Comparison of ENCODE assay signal across 10 cellular contexts in genomic region chr17:40251576-40251975, GRCh38. TPM values are rescaled to one million over a fixed set of nuclear protein-coding genes. Genes with fewer than 3 reads are reported as not detected.
DNase-seq lines count a peak whose midpoint lies in the region; ATAC-seq and TF ChIP-seq lines count a peak whose summit lies in the region.
"Had no signal": no experiment of that assay in that cellular context is flagged by ENCODE, and none has a peak within 500 bp of the region (broad histone marks: within the 10 kb centered on the region; RNA-seq: fewer than 3 reads in every experiment).

No MANE protein-coding gene starts in this region.

- peaks cover 5% of the 10 kb centered on the region for H3K36me3 Mint-ChIP-seq in activated CD4-positive, alpha-beta T cell treated with anti-CD3 and anti-CD28 coated beads for 36 hours (ENCODE audit: low read depth)

- CTCF ChIA-PET in HCT116 (lab: Charles Lee), result no interaction called here
- CTCF ChIA-PET in activated CD4-positive, alpha-beta T cell treated with anti-CD3 and anti-CD28 coated beads for 36 hours (lab: Charles Lee), result interaction anchor here (0.7 to 1.0 kb wide), 2 partner anchors 9 to 198 kb away, joined by 3 read pairs; partner anchors contain the start of gene MED24

- no peaks in the 10 kb centered on the region for H3K9me3 Mint-ChIP-seq in activated CD4-positive, alpha-beta T cell treated with anti-CD3 and anti-CD28 coated beads for 36 hours (ENCODE audit: low read depth)
- H3K9me3 Mint-ChIP-seq: activated T-cell treated with anti-CD3 and anti-CD28 coated beads, Interleukin-2, amount 50 U/mL, for 4 hours had no signal

- H3K27me3 Mint-ChIP-seq in activated CD4-positive, alpha-beta T cell treated with anti-CD3 and anti-CD28 coated beads for 36 hours, result no peaks in the 10 kb centered on the region

- no peak overlapping the region for H3K4me3 Mint-ChIP-seq in activated CD4-positive, alpha-beta T cell treated with anti-CD3 and anti-CD28 coated beads for 36 hours
- H3K4me3 Mint-ChIP-seq: activated T-cell treated with anti-CD3 and anti-CD28 coated beads, Interleukin-2, amount 50 U/mL, for 4 hours had no signal

- POLR2A ChIA-PET in HCT116 (lab: Charles Lee), result no interaction called here
- POLR2A ChIA-PET in activated CD4-positive, alpha-beta T cell treated with anti-CD3 and anti-CD28 coated beads for 36 hours (lab: Charles Lee), result no interaction called here

- H2AFZ ChIP-seq in HCT116 (ENCODE audit: low read depth, low read length, poor library complexity, severe bottlenecking), result no peak overlapping the region

- H3K27me3 ChIP-seq in HCT116 (ENCODE audit: insufficient read depth, low read length), result no peaks in the 10 kb centered on the region
- H3K27me3 ChIP-seq in foreskin keratinocyte, result no peaks in the 10 kb centered on the region
- H3K27me3 ChIP-seq in skeletal muscle tissue (ENCODE audit: control insufficient read depth in 3 of 3, insufficient read depth in 3 of 3, low read length in 3 of 3), result no peaks in the 10 kb centered on the region
- no peaks in the 10 kb centered on the region for H3K27me3 ChIP-seq in ascending aorta

- peaks cover 74% of the 10 kb centered on the region for H3K79me2 ChIP-seq in HCT116 (ENCODE audit: insufficient read depth, low read length)

- H3K4me3 ChIP-seq in HCT116 (replicated peaks in 1 of 2; ENCODE audit: low read depth in 1 of 2, low read length in 2 of 2) (peak overlapping the region in 1 of 2 experiments; percentile 11; a peak in 1 of 4 replicates), skeletal muscle tissue (ENCODE audit: low read length in 3 of 3) (no peak overlapping the region), ascending aorta (no peak overlapping the region)

- H3K27ac ChIP-seq in HCT116 (ENCODE audit: low read depth, low read length), result peak overlapping the region; percentile 15; the same call in 1 of the 2 replicates
- H3K27ac ChIP-seq in foreskin keratinocyte, result no peak overlapping the region
- peak overlapping the region; percentile 46 for H3K27ac ChIP-seq in skeletal muscle tissue (ENCODE audit: low read depth, low read length)
- no peak overlapping the region for H3K27ac ChIP-seq in ascending aorta

- TF ChIP-seq RAD21 in HCT116 (IDR thresholded peaks at IDR 0.05; ENCODE audit: low read depth), result no peak

- H3K4me2 ChIP-seq in HCT116 (ENCODE audit: low read length), result peak overlapping the region; percentile 58

- H4K20me1 ChIP-seq in HCT116 (ENCODE audit: insufficient read depth), result peaks cover 3% of the 10 kb centered on the region; the same call in 1 of the 2 replicates

- BruUV-seq in HCT116 (replicated peaks; lab: Mats Ljungman, UMichigan), result no TSS peak

- H3K4me1 ChIP-seq in HCT116 (ENCODE audit: control insufficient read depth in 1 of 2, insufficient read depth in 2 of 2, low read length in 2 of 2), result peaks cover 17 to 32% of the 10 kb centered on the region in 2 experiments
- H3K4me1 ChIP-seq in foreskin keratinocyte, result peaks cover 5% of the 10 kb centered on the region
- H3K4me1 ChIP-seq in skeletal muscle tissue (ENCODE audit: control insufficient read depth in 3 of 3, insufficient read depth in 3 of 3, low read length in 3 of 3), result peaks cover 6 to 10% (median 9%) of the 10 kb centered on the region in 3 donors
- H3K4me1 ChIP-seq in ascending aorta, result peaks cover 0 to 7% of the 10 kb centered on the region in 2 donors

- RAD21 ChIA-PET in HCT116 (lab: Charles Lee; ENCODE audit: low non-redundant PET in 1 of 2, low total read pairs in 2 of 2, uncharacterized antibody in 2 of 2, unreplicated experiment in 2 of 2), result no interaction called here

- DNase-seq in HCT116 (ENCODE audit: low read depth, low spot score) (peak; percentile 78), SW480 (ENCODE audit: low spot score) (peak; percentile 59), foreskin keratinocyte (peak; percentile 14 to 53), ascending aorta (ENCODE audit: low spot score in 2 of 2) (no peak), head of caudate nucleus (no peak)
- DNase-seq in activated CD4-positive, alpha-beta T cell treated with anti-CD3 and anti-CD28 coated beads for 36 hours, result no peak
- DNase-seq: activated T-cell treated with anti-CD3 and anti-CD28 coated beads, Interleukin-2, amount 50 U/mL, for 4 hours; stimulated activated CD4-positive, alpha-beta T cell treated with anti-CD3 and anti-CD28 coated beads, Interleukin-2, amount 100 ng/mL, for 48 hours had no signal

- intact Hi-C loops in HCT116 (cut with micrococcal nuclease) (no loop called here), ascending aorta (cut with DNase I) (no loop called here), head of caudate nucleus (cut with DNase I) (no loop called here)
- intact Hi-C loops in activated CD4-positive, alpha-beta T cell treated with anti-CD3 and anti-CD28 coated beads for 36 hours (cut with DNase I, micrococcal nuclease), result no loop called here

- peaks cover 16% of the 10 kb centered on the region for H3K4me1 Mint-ChIP-seq in activated CD4-positive, alpha-beta T cell treated with anti-CD3 and anti-CD28 coated beads for 36 hours

- no peaks in the 10 kb centered on the region for H3K9me3 ChIP-seq in HCT116 (ENCODE audit: control insufficient read depth in 1 of 2, insufficient read depth in 1 of 2, low read depth in 1 of 2, low read length in 2 of 2)
- no peaks in the 10 kb centered on the region for H3K9me3 ChIP-seq in skeletal muscle tissue (ENCODE audit: control insufficient read depth in 3 of 3, low read length in 3 of 3)
- no peaks in the 10 kb centered on the region for H3K9me3 ChIP-seq in ascending aorta

- no peak for TF ChIP-seq POLR2A in HCT116 (IDR thresholded peaks at IDR 0.05; ENCODE audit: borderline replicate concordance, extremely low read depth, insufficient read depth, insufficient read length)

- no peaks in the 10 kb centered on the region for H3K9me2 ChIP-seq in HCT116 (ENCODE audit: insufficient read depth)

- ATAC-seq in HCT116 (peak; percentile 84), foreskin keratinocyte (peak; percentile 23), HG02610 (IDR thresholded peaks at IDR 0.05; ENCODE audit: unreplicated experiment) (no peak)
- no peak for ATAC-seq in activated CD4-positive, alpha-beta T cell treated with anti-CD3 and anti-CD28 coated beads for 36 hours
- ATAC-seq: activated T-cell treated with anti-CD3 and anti-CD28 coated beads, Interleukin-2, amount 50 U/mL, for 4 hours had no signal

- H3K27ac Mint-ChIP-seq in activated CD4-positive, alpha-beta T cell treated with anti-CD3 and anti-CD28 coated beads for 36 hours, result no peak overlapping the region

- H3K9ac ChIP-seq in HCT116 (ENCODE audit: low read length) (peak overlapping the region; percentile 11; the same call in 1 of the 2 replicates), skeletal muscle tissue (ENCODE audit: low read depth in 1 of 3, low read length in 3 of 3) (no peak overlapping the region)

- TF ChIP-seq CTCF in HCT116 (IDR thresholded peaks at IDR 0.05 in 2 of 3, conservative IDR thresholded peaks at IDR 0.05 in 1 of 3; ENCODE audit: borderline replicate concordance in 1 of 3, insufficient read depth in 1 of 3, low read depth in 2 of 3, low read length in 2 of 3) (no peak), foreskin keratinocyte (conservative IDR thresholded peaks at IDR 0.05) (no peak), ascending aorta (IDR thresholded peaks at IDR 0.05) (no peak)

- peaks cover 4% of the 10 kb centered on the region in 2 experiments; a peak in 3 of 4 replicates for H3K36me3 ChIP-seq in HCT116 (ENCODE audit: control insufficient read depth in 1 of 2, insufficient read depth in 2 of 2, low read length in 2 of 2)
- peaks cover 0 to 5% (median 0%) of the 10 kb centered on the region in 3 donors for H3K36me3 ChIP-seq in skeletal muscle tissue (ENCODE audit: control insufficient read depth in 3 of 3, insufficient read depth in 3 of 3, low read length in 3 of 3)
- peaks cover 4 to 6% of the 10 kb centered on the region in 2 donors for H3K36me3 ChIP-seq in ascending aorta

TF ChIP-seq in HCT116, 20 proteins besides CTCF, POLR2A, EP300 and RAD21 (continues in another document):
- TF ChIP-seq POLR2AphosphoS5 (IDR thresholded peaks at IDR 0.05; ENCODE audit: low read depth, low read length), result 0 out of 2 replicates have a peak, but pooled peaks have one; percentile 31
- peak; percentile 72 for TF ChIP-seq FOSL1 (IDR thresholded peaks at IDR 0.05; ENCODE audit: low read depth)
- TF ChIP-seq EZH2phosphoT487 (IDR thresholded peaks at IDR 0.05; ENCODE audit: borderline replicate concordance), result no peak
- 0 out of 2 replicates have a peak, but pooled peaks have one; percentile 32 for TF ChIP-seq ATF3 (IDR thresholded peaks at IDR 0.05)
- TF ChIP-seq TCF7L2 (IDR thresholded peaks at IDR 0.05; ENCODE audit: borderline replicate concordance, extremely low read depth, insufficient read depth, insufficient read length), result peak; percentile 26
- TF ChIP-seq EGR1 (IDR thresholded peaks at IDR 0.05; ENCODE audit: low read depth), result peak; percentile 61
- TF ChIP-seq CBX3 (IDR thresholded peaks at IDR 0.05; ENCODE audit: low read depth), result peak; percentile 67; the same call in 1 of the 2 replicates
- TF ChIP-seq MAX (IDR thresholded peaks at IDR 0.05), result no peak
- TF ChIP-seq SP1 (IDR thresholded peaks at IDR 0.05; ENCODE audit: low read depth), result peak; percentile 44; the same call in 1 of the 2 replicates

RNA-seq across cellular contexts. Expression of gene WIPF2, which starts 32.5 kb away (rescaled TPM):
- total RNA-seq in HCT116 (2021; ENCODE audit: unreplicated experiment) (30.4 TPM), foreskin keratinocyte (12.7 and 13.0 TPM in 2 replicates), skeletal muscle tissue (5.7 TPM), ascending aorta (11.2 TPM)
- 19.2 and 19.5 TPM in 2 replicates for polyA plus RNA-seq in HCT116 (2012)
- 6.5 and 7.4 TPM in 2 replicates for polyA plus RNA-seq in foreskin keratinocyte
- 10 to 100 TPM; 18.4 to 23.6 TPM for total RNA-seq in activated CD4-positive, alpha-beta T cell treated with anti-CD3 and anti-CD28 coated beads for 36 hours

RNA-seq across cellular contexts. Expression of gene CDC6, which starts 36.1 kb away (rescaled TPM):
- total RNA-seq in HCT116 (2021; ENCODE audit: unreplicated experiment), result 117 TPM
- polyA plus RNA-seq in HCT116 (2012), result 37.2 and 38.7 TPM in 2 replicates
- 60.7 and 68.9 TPM in 2 replicates for total RNA-seq in foreskin keratinocyte
- 31.9 and 41.0 TPM in 2 replicates for polyA plus RNA-seq in foreskin keratinocyte
- 4.2 TPM for total RNA-seq in skeletal muscle tissue
- total RNA-seq in ascending aorta, result 1.2 TPM
- 100 to 1,000 TPM; 105 to 171 TPM for total RNA-seq in activated CD4-positive, alpha-beta T cell treated with anti-CD3 and anti-CD28 coated beads for 36 hours

RNA-seq across cellular contexts. Expression of gene RARA, which starts 57.4 kb away (rescaled TPM):
- 35.1 TPM for total RNA-seq in HCT116 (2021; ENCODE audit: unreplicated experiment)
- 38.1 and 46.6 TPM in 2 replicates for polyA plus RNA-seq in HCT116 (2012)
- total RNA-seq in foreskin keratinocyte, result 26.4 and 28.4 TPM in 2 replicates
- polyA plus RNA-seq in foreskin keratinocyte, result 21.6 and 22.4 TPM in 2 replicates
- 17.2 TPM for total RNA-seq in skeletal muscle tissue
- total RNA-seq in ascending aorta, result 77.3 TPM
- 10 to 100 TPM; 29.8 to 40.2 TPM for total RNA-seq in activated CD4-positive, alpha-beta T cell treated with anti-CD3 and anti-CD28 coated beads for 36 hours

Comparison
In these comparisons a context has a peak if more than half of its experiments do, and no peak if none do; other contexts are left out.
1. ATAC-seq: peak in HCT116 (single experiment) and foreskin keratinocyte (single experiment); none in HG02610 (single experiment) and activated CD4-positive, alpha-beta T cell treated with anti-CD3 and anti-CD28 coated beads for 36 hours (single experiment).
2. DNase-seq: peak in HCT116 (single experiment), SW480 (single experiment) and foreskin keratinocyte (2 of 2); none in ascending aorta (0 of 2), activated CD4-positive, alpha-beta T cell treated with anti-CD3 and anti-CD28 coated beads for 36 hours (single experiment) and head of caudate nucleus (0 of 42).
3. H3K27ac ChIP-seq: peak in HCT116 (single experiment) and skeletal muscle tissue (single experiment); none in foreskin keratinocyte (single experiment) and ascending aorta (0 of 2).
4. RNA of gene CDC6, which starts 36.1 kb away (total RNA-seq): 105 to 171 TPM in activated CD4-positive, alpha-beta T cell treated with anti-CD3 and anti-CD28 coated beads for 36 hours, 117 TPM in HCT116 (single experiment) and 60.7 to 68.9 TPM in foreskin keratinocyte; 4.2 TPM in skeletal muscle tissue (single experiment) and 1.2 TPM in ascending aorta (single experiment); every median in the first group is over 10 times any median in the second.